1 cellular context compared by ENCODE assay signal in the genomic region with DNA sequence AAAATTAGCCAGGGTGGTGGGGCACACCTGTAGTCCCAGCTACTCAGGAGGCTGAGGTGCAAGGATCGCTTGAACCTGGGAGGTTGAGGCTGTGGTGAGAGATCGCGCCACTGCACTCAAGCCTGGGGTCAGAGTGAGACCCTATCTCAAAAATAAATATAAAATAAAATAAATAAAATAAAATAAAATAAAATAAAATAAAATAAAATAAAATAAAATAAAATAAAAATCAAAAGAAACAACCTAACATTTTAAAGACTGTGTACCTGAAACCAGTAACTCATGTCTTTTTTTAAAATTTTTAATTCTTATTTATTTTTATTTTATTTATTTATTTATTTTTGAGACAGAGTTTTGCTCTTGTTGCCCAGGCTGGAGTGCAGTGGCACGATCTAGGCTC. TPM values are rescaled to one million over a fixed set of nuclear protein-coding genes. Genes with fewer than 3 reads are reported as not detected.
"Had no signal": no experiment of that assay in that cellular context is flagged by ENCODE, and none has a peak within 500 bp of the region (broad histone marks: within the 10 kb centered on the region; RNA-seq: fewer than 3 reads in every experiment).

No MANE protein-coding gene starts in this region.

RNA-seq across cellular contexts. Expression of a gene that starts 7.7 kb away (rescaled TPM):
- total RNA-seq: ascending aorta had no signal
